Comparison of ENCODE assay signal across 35 cellular contexts in genomic region chr2:100484390-100484789, GRCh38. TPM values are rescaled to one million over a fixed set of nuclear protein-coding genes. Genes with fewer than 3 reads are reported as not detected.
"Had no signal": no experiment of that assay in that cellular context is flagged by ENCODE, and none has a peak within 500 bp of the region (broad histone marks: within the 10 kb centered on the region; RNA-seq: fewer than 3 reads in every experiment).

No MANE protein-coding gene starts in this region.

- H3K4me2 ChIP-seq: hepatocyte had no signal

- FAIRE-seq: endometrium, endothelial cell of umbilical vein had no signal

- H3K27ac Mint-ChIP-seq: activated CD4-positive, alpha-beta memory T cell treated with anti-CD3 and anti-CD28 coated beads, Interleukin-2, amount 10 ng/mL, durations not matched to agents 7 days and 5 days; activated CD4-positive, alpha-beta T cell treated with anti-CD3 and anti-CD28 coated beads, Interleukin-2, amount 10 ng/mL, durations not matched to agents 7 days and 5 days; activated naive CD4-positive, alpha-beta T cell treated with anti-CD3 and anti-CD28 coated beads, Interleukin-2, amount 10 ng/mL, durations not matched to agents 7 days and 5 days; activated naive CD4-positive, alpha-beta T cell treated with anti-CD3 and anti-CD28 coated beads, Interleukin-2, amount 50 U/mL, for 72 hours; activated naive CD8-positive, alpha-beta T cell treated with anti-CD3 and anti-CD28 coated beads, Interleukin-2, amount 10 ng/mL, durations not matched to agents 7 days and 5 days; activated T-cell treated with anti-CD3 and anti-CD28 coated beads, Interleukin-2, amount 50 U/mL, for 24 hours; activated T-cell treated with anti-CD3 and anti-CD28 coated beads, Interleukin-2, amount 50 U/mL, for 72 hours; brain had no signal

- H3K9me3 ChIP-seq: ascending aorta, breast epithelium, colonic mucosa, esophagus squamous epithelium, gastroesophageal sphincter, heart right ventricle had no signal

- H3K9me3 Mint-ChIP-seq: activated CD4-positive, alpha-beta memory T cell treated with anti-CD3 and anti-CD28 coated beads, Interleukin-2, amount 10 ng/mL, durations not matched to agents 7 days and 5 days; activated CD4-positive, alpha-beta T cell treated with anti-CD3 and anti-CD28 coated beads, Interleukin-2, amount 10 ng/mL, durations not matched to agents 7 days and 5 days; activated naive CD4-positive, alpha-beta T cell treated with anti-CD3 and anti-CD28 coated beads, Interleukin-2, amount 10 ng/mL, durations not matched to agents 7 days and 5 days; activated naive CD4-positive, alpha-beta T cell treated with anti-CD3 and anti-CD28 coated beads, Interleukin-2, amount 50 U/mL, for 72 hours; activated T-cell treated with anti-CD3 and anti-CD28 coated beads, Interleukin-2, amount 50 U/mL, for 24 hours; brain had no signal

- H2AFZ ChIP-seq: hepatocyte had no signal

- ATAC-seq: activated naive CD4-positive, alpha-beta T cell treated with anti-CD3 and anti-CD28 coated beads, Interleukin-2, amount 50 U/mL, for 72 hours; activated T-cell treated with anti-CD3 and anti-CD28 coated beads, Interleukin-2, amount 50 U/mL, for 72 hours; gastroesophageal sphincter; heart right ventricle had no signal

- H3K36me3 Mint-ChIP-seq: activated naive CD4-positive, alpha-beta T cell treated with anti-CD3 and anti-CD28 coated beads, Interleukin-2, amount 10 ng/mL, durations not matched to agents 7 days and 5 days; activated naive CD4-positive, alpha-beta T cell treated with anti-CD3 and anti-CD28 coated beads, Interleukin-2, amount 50 U/mL, for 72 hours; activated naive CD8-positive, alpha-beta T cell treated with anti-CD3 and anti-CD28 coated beads, Interleukin-2, amount 10 ng/mL, durations not matched to agents 7 days and 5 days; brain had no signal

- H3K4me3 ChIP-seq: ascending aorta, breast epithelium, cardiac muscle cell, colonic mucosa, esophagus squamous epithelium, gastroesophageal sphincter, heart right ventricle, hepatocyte had no signal

- H3K4me3 Mint-ChIP-seq: activated CD4-positive, alpha-beta memory T cell treated with anti-CD3 and anti-CD28 coated beads, Interleukin-2, amount 10 ng/mL, durations not matched to agents 7 days and 5 days; activated CD4-positive, alpha-beta T cell treated with anti-CD3 and anti-CD28 coated beads, Interleukin-2, amount 10 ng/mL, durations not matched to agents 7 days and 5 days; activated naive CD4-positive, alpha-beta T cell treated with anti-CD3 and anti-CD28 coated beads, Interleukin-2, amount 10 ng/mL, durations not matched to agents 7 days and 5 days; activated naive CD8-positive, alpha-beta T cell treated with anti-CD3 and anti-CD28 coated beads, Interleukin-2, amount 10 ng/mL, durations not matched to agents 7 days and 5 days; activated T-cell treated with anti-CD3 and anti-CD28 coated beads, Interleukin-2, amount 50 U/mL, for 24 hours; activated T-cell treated with anti-CD3 and anti-CD28 coated beads, Interleukin-2, amount 50 U/mL, for 72 hours; brain had no signal

- H3K79me2 ChIP-seq: hepatocyte had no signal

- DNase-seq: activated CD4-positive, alpha-beta memory T cell treated with anti-CD3 and anti-CD28 coated beads, Interleukin-2, amount 10 ng/mL, durations not matched to agents 7 days and 5 days; activated CD4-positive, alpha-beta T cell treated with anti-CD3 and anti-CD28 coated beads for 1 hour; activated CD4-positive, alpha-beta T cell treated with anti-CD3 and anti-CD28 coated beads for 4 hours; activated CD4-positive, alpha-beta T cell treated with anti-CD3 and anti-CD28 coated beads, Interleukin-2, amount 10 ng/mL, durations not matched to agents 7 days and 5 days; activated CD4-positive, alpha-beta T cell treated with anti-CD3 and anti-CD28 coated beads, Interleukin-2, amount 50 U/mL, for 4 hours; activated CD8-positive, alpha-beta memory T cell treated with anti-CD3 and anti-CD28 coated beads, Interleukin-2, amount 50 U/mL, for 48 hours; activated gamma-delta T cell; activated naive CD4-positive, alpha-beta T cell; activated naive CD4-positive, alpha-beta T cell treated with anti-CD3 and anti-CD28 coated beads, Interleukin-2, amount 10 ng/mL, durations not matched to agents 7 days and 5 days; activated naive CD8-positive, alpha-beta T cell treated with anti-CD3 and anti-CD28 coated beads, Interleukin-2, amount 10 ng/mL, durations not matched to agents 7 days and 5 days; activated T-cell treated with anti-CD3 and anti-CD28 coated beads for 4 hours; activated T-cell treated with anti-CD3 and anti-CD28 coated beads, Interleukin-2, amount 50 U/mL, for 24 hours; activated T-cell treated with anti-CD3 and anti-CD28 coated beads, Interleukin-2, amount 50 U/mL, for 72 hours; central memory CD4-positive, alpha-beta T cell; cerebellar nuclear complex; colonic mucosa; effector CD8-positive, alpha-beta T cell; esophagus squamous epithelium; foreskin melanocyte; heart right ventricle had no signal

- H3K4me1 ChIP-seq: ascending aorta, breast epithelium, colonic mucosa, esophagus squamous epithelium, gastroesophageal sphincter, heart right ventricle had no signal

- H3K27ac ChIP-seq: ascending aorta, breast epithelium, cardiac muscle cell, colonic mucosa, epithelial cell of prostate, esophagus squamous epithelium, gastroesophageal sphincter, heart right ventricle, hepatocyte had no signal

- H3K27me3 Mint-ChIP-seq: activated CD4-positive, alpha-beta memory T cell treated with anti-CD3 and anti-CD28 coated beads, Interleukin-2, amount 10 ng/mL, durations not matched to agents 7 days and 5 days; activated CD4-positive, alpha-beta T cell treated with anti-CD3 and anti-CD28 coated beads, Interleukin-2, amount 10 ng/mL, durations not matched to agents 7 days and 5 days; activated naive CD8-positive, alpha-beta T cell treated with anti-CD3 and anti-CD28 coated beads, Interleukin-2, amount 10 ng/mL, durations not matched to agents 7 days and 5 days; activated T-cell treated with anti-CD3 and anti-CD28 coated beads, Interleukin-2, amount 50 U/mL, for 24 hours had no signal

- H3K36me3 ChIP-seq: ascending aorta, breast epithelium, cardiac muscle cell, colonic mucosa, esophagus squamous epithelium, gastroesophageal sphincter, heart right ventricle had no signal

- H3K27me3 ChIP-seq: ascending aorta, breast epithelium, cardiac muscle cell, colonic mucosa, esophagus squamous epithelium, gastroesophageal sphincter, hepatocyte had no signal

- H3K4me1 Mint-ChIP-seq: activated CD4-positive, alpha-beta memory T cell treated with anti-CD3 and anti-CD28 coated beads, Interleukin-2, amount 10 ng/mL, durations not matched to agents 7 days and 5 days; activated CD4-positive, alpha-beta T cell treated with anti-CD3 and anti-CD28 coated beads, Interleukin-2, amount 10 ng/mL, durations not matched to agents 7 days and 5 days; activated naive CD4-positive, alpha-beta T cell treated with anti-CD3 and anti-CD28 coated beads, Interleukin-2, amount 10 ng/mL, durations not matched to agents 7 days and 5 days; activated naive CD8-positive, alpha-beta T cell treated with anti-CD3 and anti-CD28 coated beads, Interleukin-2, amount 10 ng/mL, durations not matched to agents 7 days and 5 days; brain had no signal

RNA-seq across cellular contexts. Expression of gene NMS, which starts 14.1 kb away (rescaled TPM):
- total RNA-seq: activated CD4-positive, alpha-beta memory T cell treated with anti-CD3 and anti-CD28 coated beads, Interleukin-2, amount 10 ng/mL, durations not matched to agents 7 days and 5 days; activated CD4-positive, alpha-beta T cell treated with anti-CD3 and anti-CD28 coated beads, Interleukin-2, amount 10 ng/mL, durations not matched to agents 7 days and 5 days; activated naive CD4-positive, alpha-beta T cell treated with anti-CD3 and anti-CD28 coated beads, Interleukin-2, amount 50 U/mL, for 72 hours; activated naive CD8-positive, alpha-beta T cell treated with anti-CD3 and anti-CD28 coated beads, Interleukin-2, amount 10 ng/mL, durations not matched to agents 7 days and 5 days; activated T-cell treated with anti-CD3 and anti-CD28 coated beads, Interleukin-2, amount 50 U/mL, for 72 hours; ascending aorta; breast epithelium; cardiac muscle cell; colonic mucosa; dermis microvascular lymphatic vessel endothelial cell; endothelial cell of umbilical vein; esophagus squamous epithelium; fibroblast of lung; fibroblast of villous mesenchyme; gastroesophageal sphincter; glomerular endothelial cell; heart right ventricle; hepatocyte had no signal
- polyA plus RNA-seq: cardiac muscle cell, endothelial cell of umbilical vein, esophagus, fibroblast of lung, heart right ventricle, hepatocyte had no signal
